ENCODE assay signal across 8 cellular contexts in the genomic region with DNA sequence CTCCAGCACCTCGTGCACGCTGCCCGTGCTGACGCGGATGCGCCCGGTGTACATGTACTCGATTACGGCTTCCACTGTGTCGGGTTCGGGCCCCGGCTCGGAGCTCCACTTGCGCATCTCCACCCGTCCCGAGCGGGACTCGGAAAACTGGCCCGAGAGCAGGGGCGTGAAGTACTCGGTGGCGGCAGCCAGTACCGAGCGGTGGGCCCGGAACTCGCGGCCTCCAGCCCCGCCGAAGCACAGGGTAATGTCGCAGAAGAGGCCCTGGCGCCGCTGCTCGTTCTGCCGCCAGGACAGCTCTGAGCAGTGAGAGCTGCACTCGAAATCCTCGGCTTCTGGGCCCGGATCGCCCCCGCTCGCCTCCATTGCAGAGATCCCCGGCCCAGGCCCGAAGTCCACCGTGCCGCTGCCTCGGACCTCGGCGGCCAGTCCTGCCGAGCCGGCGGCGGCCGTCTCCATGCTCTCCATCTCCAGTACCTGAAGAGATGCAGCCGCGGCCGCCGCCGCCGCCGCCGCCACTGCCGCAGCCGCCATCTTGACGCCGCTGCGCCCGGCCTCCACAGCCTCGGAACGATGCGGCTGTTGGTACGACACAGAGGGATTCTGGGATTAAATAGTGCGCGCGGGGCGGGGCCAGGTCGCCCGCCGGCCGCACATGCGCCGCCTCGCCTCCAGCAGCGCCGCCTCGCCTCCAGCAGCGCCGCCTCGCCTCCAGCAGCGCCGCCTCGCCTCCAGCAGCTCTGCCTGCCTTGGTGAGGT. TPM values are rescaled to one million over a fixed set of nuclear protein-coding genes. Genes with fewer than 3 reads are reported as not detected.
DNase-seq lines count a peak whose midpoint lies in the region; ATAC-seq and TF ChIP-seq lines count a peak whose summit lies in the region.

A gene with protein sequence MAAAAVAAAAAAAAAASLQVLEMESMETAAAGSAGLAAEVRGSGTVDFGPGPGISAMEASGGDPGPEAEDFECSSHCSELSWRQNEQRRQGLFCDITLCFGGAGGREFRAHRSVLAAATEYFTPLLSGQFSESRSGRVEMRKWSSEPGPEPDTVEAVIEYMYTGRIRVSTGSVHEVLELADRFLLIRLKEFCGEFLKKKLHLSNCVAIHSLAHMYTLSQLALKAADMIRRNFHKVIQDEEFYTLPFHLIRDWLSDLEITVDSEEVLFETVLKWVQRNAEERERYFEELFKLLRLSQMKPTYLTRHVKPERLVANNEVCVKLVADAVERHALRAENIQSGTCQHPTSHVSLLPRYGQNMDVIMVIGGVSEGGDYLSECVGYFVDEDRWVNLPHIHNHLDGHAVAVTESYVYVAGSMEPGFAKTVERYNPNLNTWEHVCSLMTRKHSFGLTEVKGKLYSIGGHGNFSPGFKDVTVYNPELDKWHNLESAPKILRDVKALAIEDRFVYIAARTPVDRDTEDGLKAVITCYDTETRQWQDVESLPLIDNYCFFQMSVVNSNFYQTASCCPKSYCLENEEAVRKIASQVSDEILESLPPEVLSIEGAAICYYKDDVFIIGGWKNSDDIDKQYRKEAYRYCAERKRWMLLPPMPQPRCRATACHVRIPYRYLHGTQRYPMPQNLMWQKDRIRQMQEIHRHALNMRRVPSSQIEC (minus strand): TSS at position 587 of the 759 bp plus-strand sequence. CDS start 53 bp downstream, at position 534.

- intact Hi-C loops in activated CD4-positive, alpha-beta T cell treated with anti-CD3 and anti-CD28 coated beads for 36 hours (cut with DNase I, micrococcal nuclease): loop anchor here (1.0 to 10.0 kb wide), 13 partner anchors 28 to 1940 kb away; a partner anchor contains a TSS
- intact Hi-C loops in left colon (cut with DNase I, micrococcal nuclease): no loop called here

- H3K27ac Mint-ChIP-seq in activated CD4-positive, alpha-beta T cell treated with anti-CD3 and anti-CD28 coated beads for 36 hours: peak within 1 kb of the TSS; percentile 68

- peak within 1 kb of the TSS; percentile 91 for H3K27ac ChIP-seq in cingulate gyrus (ENCODE audit: low read depth, low read length)

- POLR2A ChIA-PET in activated CD4-positive, alpha-beta T cell treated with anti-CD3 and anti-CD28 coated beads for 36 hours (lab: Charles Lee): interaction anchor here (0.8 to 1.6 kb wide), 6 partner anchors 8 to 177 kb away, joined by 3 to 7 read pairs (median 4); a partner anchor contains a TSS

- peak; percentile 95 for TF ChIP-seq POLR2A in GM19099 (IDR thresholded peaks at IDR 0.05; ENCODE audit: extremely low read depth, insufficient read length, low read depth)

- peaks cover 22% of the 10 kb centered on the region for H3K36me3 Mint-ChIP-seq in activated CD4-positive, alpha-beta T cell treated with anti-CD3 and anti-CD28 coated beads for 36 hours (ENCODE audit: low read depth)

- CTCF ChIA-PET in activated CD4-positive, alpha-beta T cell treated with anti-CD3 and anti-CD28 coated beads for 36 hours (lab: Charles Lee): interaction anchor here (0.6 to 1.6 kb wide), 7 partner anchors 13 to 153 kb away, joined by 3 to 5 read pairs (median 4); a partner anchor contains a TSS

- no peak within 1 kb of the TSS for H3K4me3 Mint-ChIP-seq in activated CD4-positive, alpha-beta T cell treated with anti-CD3 and anti-CD28 coated beads for 36 hours

- H3K27me3 Mint-ChIP-seq in activated CD4-positive, alpha-beta T cell treated with anti-CD3 and anti-CD28 coated beads for 36 hours: no peaks in the 10 kb centered on the region

- no peaks in the 10 kb centered on the region for H3K9me3 Mint-ChIP-seq in activated CD4-positive, alpha-beta T cell treated with anti-CD3 and anti-CD28 coated beads for 36 hours (ENCODE audit: low read depth)

- DNase-seq in AML-193 (lab: John Stamatoyannopoulos, UW) (peak; percentile 90 to 96), NCI-H510A (lab: John Stamatoyannopoulos, UW) (peak; percentile 89), left colon (peak; percentile 85 to 92)
- DNase-seq in activated CD4-positive, alpha-beta T cell treated with anti-CD3 and anti-CD28 coated beads for 36 hours: peak; percentile 94
- DNase-seq in stimulated activated CD4-positive, alpha-beta T cell treated with anti-CD3 and anti-CD28 coated beads, Interleukin-1b, Interleukin-23, amount 100 ng/mL, for 48 hours: peak; percentile 89

- ATAC-seq in HG03378 (IDR thresholded peaks at IDR 0.05; ENCODE audit: unreplicated experiment) (peak; percentile 72), left colon (peak; percentile 96)
- ATAC-seq in activated CD4-positive, alpha-beta T cell treated with anti-CD3 and anti-CD28 coated beads for 36 hours: peak; percentile 88

- peaks cover 49% of the 10 kb centered on the region for H3K4me1 Mint-ChIP-seq in activated CD4-positive, alpha-beta T cell treated with anti-CD3 and anti-CD28 coated beads for 36 hours

RNA-seq across cellular contexts. Expression of the gene that starts here (rescaled TPM):
- 10 to 100 TPM; 16.4 to 18.0 TPM for total RNA-seq in activated CD4-positive, alpha-beta T cell treated with anti-CD3 and anti-CD28 coated beads for 36 hours
- total RNA-seq in left colon: 1 to 10 TPM; 6.5 to 8.9 TPM

Comparison
In these comparisons a context has a peak if more than half of its experiments do, and no peak if none do; other contexts are left out.
1. Peak in every context shown above with its lines: DNase-seq, ATAC-seq and H3K27ac ChIP-seq.
2. intact Hi-C loops: an anchor here in activated CD4-positive, alpha-beta T cell treated with anti-CD3 and anti-CD28 coated beads for 36 hours (1.0 to 10.0 kb wide); none called in left colon.